In genomic region chr9:618478-618877, GRCh38 we compare ENCODE assay signal across 1 cellular context.
A peak's percentile ranks its signal among the peaks of the same experiment; 100 is the strongest.
TF ChIP-seq lines count a peak whose summit lies in the region.

No MANE protein-coding gene starts in this region.

TF ChIP-seq in IMR-90, 13 proteins besides CTCF, POLR2A, EP300 and RAD21:
- TF ChIP-seq CEBPB (IDR thresholded peaks at IDR 0.05; ENCODE audit: low read depth, low read length) (peak; percentile 87), FOS (IDR thresholded peaks at IDR 0.05; ENCODE audit: low read depth, low read length) (no peak)
